Comparison of ENCODE assay signal across 8 cellular contexts in the genomic region with DNA sequence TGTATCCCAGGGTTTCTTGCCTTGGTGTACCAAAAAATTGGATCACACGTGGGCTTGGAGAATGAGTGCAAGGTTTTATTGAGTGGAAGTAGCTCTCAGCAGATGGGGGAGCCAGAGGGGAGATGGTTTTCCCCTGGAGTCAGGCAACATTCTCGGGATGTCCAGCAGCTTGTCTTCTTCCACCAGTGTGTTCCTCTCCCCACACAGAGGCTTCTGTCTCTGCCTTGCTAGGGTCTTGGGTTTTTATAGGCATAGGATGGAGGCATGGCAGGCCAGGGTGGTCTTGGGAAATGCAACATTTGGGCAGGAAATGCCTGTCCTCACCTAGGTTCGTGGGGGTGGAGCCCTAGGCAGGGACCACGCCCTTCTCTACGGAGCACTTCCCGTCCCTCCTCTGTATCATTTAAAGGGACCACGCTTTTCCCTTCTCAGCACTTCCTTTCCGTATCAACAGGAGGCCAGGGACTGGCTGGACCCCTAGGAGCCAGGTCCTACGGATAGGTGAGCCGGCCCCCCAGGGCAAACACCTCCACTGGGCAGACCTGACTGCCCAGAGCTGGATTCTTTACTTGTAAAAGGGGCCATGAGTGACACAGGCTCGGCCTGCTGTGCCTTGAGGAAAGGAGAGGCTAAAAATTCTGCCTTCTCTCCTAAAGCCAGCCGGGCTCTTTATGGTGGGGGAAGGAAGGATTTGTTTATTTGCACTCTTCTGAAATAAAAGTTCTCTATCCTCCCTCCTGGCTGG. TPM values are rescaled to one million over a fixed set of nuclear protein-coding genes. Genes with fewer than 3 reads are reported as not detected.
DNase-seq lines count a peak whose midpoint lies in the region; ATAC-seq and TF ChIP-seq lines count a peak whose summit lies in the region.

No MANE protein-coding gene starts in this region.

- 5 to 6% methylated on average over 11 to 12 of the region's 12 CpGs for WGBS in upper lobe of left lung, 2 donors

- H3K36me3 Mint-ChIP-seq in activated T-cell treated with anti-CD3 and anti-CD28 coated beads, Interleukin-2, amount 50 U/mL, for 24 hours (ENCODE audit: low read depth) = peaks cover 2% of the 10 kb centered on the region

- H3K27me3 ChIP-seq in PC-3 (ENCODE audit: low read length) = no peaks in the 10 kb centered on the region
- no peaks in the 10 kb centered on the region for H3K27me3 ChIP-seq in parathyroid adenoma (ENCODE audit: control insufficient read depth, insufficient read depth, low read length)
- no peaks in the 10 kb centered on the region for H3K27me3 ChIP-seq in upper lobe of left lung

- intact Hi-C loops in PC-3 (cut with micrococcal nuclease) = no loop called here

- peaks cover 26% of the 10 kb centered on the region for H3K4me1 Mint-ChIP-seq in activated T-cell treated with anti-CD3 and anti-CD28 coated beads, Interleukin-2, amount 50 U/mL, for 24 hours (ENCODE audit: low read depth)

- no peaks in the 10 kb centered on the region for H3K9me3 ChIP-seq in PC-3 (ENCODE audit: low read length)
- no peaks in the 10 kb centered on the region for H3K9me3 ChIP-seq in parathyroid adenoma (ENCODE audit: control insufficient read depth, low read length)
- H3K9me3 ChIP-seq in upper lobe of left lung = no peaks in the 10 kb centered on the region

- H3K4me2 ChIP-seq in PC-3 (ENCODE audit: low read length) = peak overlapping the region; percentile 78
- peak overlapping the region; percentile 74 for H3K4me2 ChIP-seq in parathyroid adenoma (ENCODE audit: low read length)

- H3K9ac ChIP-seq in PC-3 (ENCODE audit: low read length) (peak overlapping the region; percentile 49), parathyroid adenoma (peak overlapping the region; percentile 19)

- 0 out of 2 replicates have a peak overlapping the region, but pooled peaks have one; percentile 21 for H2AFZ ChIP-seq in PC-3 (ENCODE audit: low read length)
- peak overlapping the region; percentile 89 for H2AFZ ChIP-seq in parathyroid adenoma

- peak in 2 of 4 donors; percentile 27 to 50 for TF ChIP-seq POLR2A in upper lobe of left lung (IDR thresholded peaks at IDR 0.05)

- H3K36me3 ChIP-seq in PC-3 (ENCODE audit: low read depth, low read length) = no peaks in the 10 kb centered on the region
- H3K36me3 ChIP-seq in parathyroid adenoma (ENCODE audit: control insufficient read depth, insufficient read depth, low read length) = no peaks in the 10 kb centered on the region
- no peaks in the 10 kb centered on the region for H3K36me3 ChIP-seq in upper lobe of left lung

- POLR2A ChIA-PET in PC-3 (lab: Charles Lee; ENCODE audit: unreplicated experiment) = no interaction called here

- no peak for TF ChIP-seq EP300 in upper lobe of left lung (IDR thresholded peaks at IDR 0.05)

- no TSS peak for BruUV-seq in PC-3 (replicated peaks; lab: Mats Ljungman, UMichigan)

- H3K27me3 Mint-ChIP-seq in activated T-cell treated with anti-CD3 and anti-CD28 coated beads, Interleukin-2, amount 50 U/mL, for 24 hours = no peaks in the 10 kb centered on the region

- H3F3A ChIP-seq in PC-3 (ENCODE audit: low read length, unreplicated experiment) = no peaks in the 10 kb centered on the region

- peak; percentile 75 for ATAC-seq in PC-3
- peak; percentile 80 to 83 for ATAC-seq in upper lobe of left lung (ENCODE audit: low FRiP score in 2 of 2)
- ATAC-seq in GM21526 (IDR thresholded peaks at IDR 0.05; ENCODE audit: low FRiP score, unreplicated experiment) = no peak

- H3K9me2 ChIP-seq in PC-3 (replicated peaks; ENCODE audit: low read length) = no peaks in the 10 kb centered on the region

- CTCF ChIA-PET in PC-3 (lab: Charles Lee) = no interaction called here

- no peaks in the 10 kb centered on the region for H4K20me1 ChIP-seq in PC-3 (ENCODE audit: low read length)

- H3K4me1 ChIP-seq in PC-3 (ENCODE audit: insufficient read depth, low read length) (peaks cover 14% of the 10 kb centered on the region; the same call in 1 of the 2 replicates), parathyroid adenoma (peaks cover 4% of the 10 kb centered on the region), upper lobe of left lung (peaks cover 46 to 68% (median 53%) of the 10 kb centered on the region in 4 donors)

- H3K27ac Mint-ChIP-seq in activated T-cell treated with anti-CD3 and anti-CD28 coated beads, Interleukin-2, amount 50 U/mL, for 24 hours = peak overlapping the region; percentile 93

- H3K4me3 ChIP-seq in PC-3 (ENCODE audit: low read length) (peak overlapping the region; percentile 64), foreskin fibroblast (ENCODE audit: low read depth in 1 of 2, low read length in 2 of 2) (peak overlapping the region; percentile 55 to 60), parathyroid adenoma (ENCODE audit: low read depth, low read length) (peak overlapping the region; percentile 71), upper lobe of left lung (peak overlapping the region; percentile 12 to 86 (median 62))

- peak; percentile 62 for DNase-seq in DMS153 (lab: John Stamatoyannopoulos, UW)
- DNase-seq in HCEC 1CT = peak; percentile 66
- DNase-seq in PC-3 = peak; percentile 48
- peak; percentile 81 for DNase-seq in activated T-cell treated with anti-CD3 and anti-CD28 coated beads, Interleukin-2, amount 50 U/mL, for 24 hours
- peak; percentile 60 to 82 for DNase-seq in foreskin fibroblast
- DNase-seq in upper lobe of left lung = peak in 1 of 2 donors; percentile 83

- TF ChIP-seq CTCF in PC-3 (conservative IDR thresholded peaks at IDR 0.05; ENCODE audit: low read depth, low read length) (no peak), foreskin fibroblast (IDR thresholded peaks at IDR 0.05; ENCODE audit: low read depth, low read length) (no peak), parathyroid adenoma (IDR thresholded peaks at IDR 0.05) (no peak), upper lobe of left lung (IDR thresholded peaks at IDR 0.05) (peak in 4 of 6 experiments; percentile 29 to 52 (median 39))

- no peak overlapping the region for H3K27ac ChIP-seq in PC-3 (ENCODE audit: low read length)
- peak overlapping the region; percentile 70 for H3K27ac ChIP-seq in parathyroid adenoma
- peak overlapping the region; percentile 78 to 92 (median 86) for H3K27ac ChIP-seq in upper lobe of left lung

- no peaks in the 10 kb centered on the region for H3K79me2 ChIP-seq in PC-3 (ENCODE audit: low read length)
- H3K79me2 ChIP-seq in parathyroid adenoma = no peaks in the 10 kb centered on the region

- peak overlapping the region; percentile 90 for H3K4me3 Mint-ChIP-seq in activated T-cell treated with anti-CD3 and anti-CD28 coated beads, Interleukin-2, amount 50 U/mL, for 24 hours

- no peaks in the 10 kb centered on the region for H3K9me3 Mint-ChIP-seq in activated T-cell treated with anti-CD3 and anti-CD28 coated beads, Interleukin-2, amount 50 U/mL, for 24 hours

RNA-seq across cellular contexts. Expression of a gene that starts 55.3 kb away (rescaled TPM):
- total RNA-seq in PC-3 (2014; rRNA removed) = not detected in 2 replicates
- total RNA-seq in upper lobe of left lung = 1 to 10 TPM in 3 of 6 donors, under 1 TPM in 3; 0.46 to 2.1 (median 1.2) TPM

Comparison
In these comparisons a context has a peak if more than half of its experiments do, and no peak if none do; other contexts are left out.
1. CTCF ChIP-seq: peak in upper lobe of left lung (4 of 6); none in PC-3 (single experiment), foreskin fibroblast (single experiment) and parathyroid adenoma (single experiment).
2. Peak in every context shown above with its lines, with median percentiles within 50 percentile points of each other: H3K4me3 ChIP-seq.